ENCODE assay signal across 15 cellular contexts in the genomic region with DNA sequence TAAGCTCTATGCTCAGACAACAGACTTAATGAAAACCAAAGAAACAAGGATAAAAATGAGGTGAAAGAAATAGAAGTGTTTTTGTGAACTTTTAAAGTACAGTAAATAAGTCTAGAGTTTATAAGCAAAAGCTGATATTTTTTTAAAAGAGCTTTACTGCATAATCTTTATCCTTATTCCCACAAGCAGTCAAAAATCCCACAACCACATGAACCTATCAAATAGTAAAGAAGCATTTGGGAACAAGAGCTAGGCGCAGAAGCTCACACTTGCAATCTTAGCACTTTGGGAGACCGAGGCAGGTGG.
DNase-seq lines count a peak whose midpoint lies in the region; FAIRE-seq and TF ChIP-seq lines count a peak whose summit lies in the region.
"Had no signal": no experiment of that assay in that cellular context is flagged by ENCODE, and none has a peak within 500 bp of the region (broad histone marks: within the 10 kb centered on the region; RNA-seq: fewer than 3 reads in every experiment).

No MANE protein-coding gene starts in this region.

- H3K36me3 ChIP-seq in endothelial cell of umbilical vein (ENCODE audit: control insufficient read depth in 2 of 2, extremely low read depth in 1 of 2, insufficient read depth in 2 of 2, low read length in 2 of 2) (no peaks in the 10 kb centered on the region), neural progenitor cell (no peaks in the 10 kb centered on the region)
- H3K36me3 ChIP-seq: esophagus muscularis mucosa, pancreas, right lobe of liver had no signal

- TF ChIP-seq POLR2A in endothelial cell of umbilical vein (IDR thresholded peaks at IDR 0.05; ENCODE audit: low read depth, low read length): no peak

- H2AFZ ChIP-seq in endothelial cell of umbilical vein (ENCODE audit: low read depth, low read length) (no peak overlapping the region), neural progenitor cell (replicated peaks) (no peak overlapping the region)

- no peak overlapping the region for H3K27ac ChIP-seq in C4-2B
- peak overlapping the region; percentile 69 for H3K27ac ChIP-seq in RWPE1
- H3K27ac ChIP-seq in endothelial cell of umbilical vein (ENCODE audit: insufficient read depth, low read depth, low read length): no peak overlapping the region
- no peak overlapping the region for H3K27ac ChIP-seq in neural progenitor cell
- H3K27ac ChIP-seq: esophagus muscularis mucosa, right lobe of liver had no signal

- H3K27ac Mint-ChIP-seq in neural progenitor cell: no peak overlapping the region
- H3K27ac Mint-ChIP-seq: activated naive CD4-positive, alpha-beta T cell treated with anti-CD3 and anti-CD28 coated beads, Interleukin-2, amount 50 U/mL, for 24 hours; CD14-positive monocyte; naive B cell had no signal

- H3K9ac ChIP-seq in endothelial cell of umbilical vein (replicated peaks; ENCODE audit: extremely low read depth, insufficient read depth, low read length) (no peak overlapping the region), neural progenitor cell (no peak overlapping the region)

- H3K9me3 Mint-ChIP-seq in neural progenitor cell: no peaks in the 10 kb centered on the region
- H3K9me3 Mint-ChIP-seq: activated naive CD4-positive, alpha-beta T cell treated with anti-CD3 and anti-CD28 coated beads, Interleukin-2, amount 50 U/mL, for 24 hours had no signal

- H3K4me1 ChIP-seq in endothelial cell of umbilical vein (ENCODE audit: control insufficient read depth, extremely low read depth, insufficient read depth, low read length): peaks cover 12% of the 10 kb centered on the region
- H3K4me1 ChIP-seq in neural progenitor cell: peaks cover 9% of the 10 kb centered on the region
- H3K4me1 ChIP-seq: pancreas had no signal

- peaks cover 13% of the 10 kb centered on the region for H3K4me1 Mint-ChIP-seq in neural progenitor cell
- H3K4me1 Mint-ChIP-seq: activated naive CD4-positive, alpha-beta T cell treated with anti-CD3 and anti-CD28 coated beads, Interleukin-2, amount 50 U/mL, for 24 hours; CD14-positive monocyte; naive B cell had no signal

- H3K27me3 Mint-ChIP-seq in neural progenitor cell (ENCODE audit: insufficient read depth, low read depth): no peaks in the 10 kb centered on the region

- H3F3A ChIP-seq in neural progenitor cell (ENCODE audit: low read depth): peaks cover 8% of the 10 kb centered on the region

- no peaks in the 10 kb centered on the region for H3K36me3 Mint-ChIP-seq in neural progenitor cell
- H3K36me3 Mint-ChIP-seq: activated naive CD4-positive, alpha-beta T cell treated with anti-CD3 and anti-CD28 coated beads, Interleukin-2, amount 50 U/mL, for 24 hours; CD14-positive monocyte; naive B cell had no signal

- H3K9me3 ChIP-seq in endothelial cell of umbilical vein (replicated peaks; ENCODE audit: control insufficient read depth, insufficient read depth, low read length) (no peaks in the 10 kb centered on the region), neural progenitor cell (ENCODE audit: low read depth) (no peaks in the 10 kb centered on the region)
- H3K9me3 ChIP-seq: esophagus muscularis mucosa, pancreas, right lobe of liver had no signal

- H3K4me3 Mint-ChIP-seq in neural progenitor cell: peak overlapping the region; percentile 74
- H3K4me3 Mint-ChIP-seq: activated naive CD4-positive, alpha-beta T cell treated with anti-CD3 and anti-CD28 coated beads, Interleukin-2, amount 50 U/mL, for 24 hours; CD14-positive monocyte; naive B cell had no signal

- H3K27me3 ChIP-seq in endothelial cell of umbilical vein (ENCODE audit: control insufficient read depth in 2 of 2, insufficient read depth in 2 of 2, low read length in 2 of 2): no peaks in the 10 kb centered on the region
- H3K27me3 ChIP-seq in neural progenitor cell: no peaks in the 10 kb centered on the region
- H3K27me3 ChIP-seq: pancreas, right lobe of liver had no signal

- H3K4me3 ChIP-seq in endothelial cell of umbilical vein (replicated peaks in 1 of 3; ENCODE audit: insufficient read depth in 1 of 3, low read depth in 1 of 3, low read length in 3 of 3) (no peak overlapping the region), neural progenitor cell (no peak overlapping the region)
- H3K4me3 ChIP-seq: esophagus muscularis mucosa, pancreas, right lobe of liver had no signal

- TF ChIP-seq CTCF in C4-2B (conservative IDR thresholded peaks at IDR 0.05) (peak; percentile 40), RWPE1 (conservative IDR thresholded peaks at IDR 0.05; ENCODE audit: low read depth) (no peak), endothelial cell of umbilical vein (IDR thresholded peaks at IDR 0.05; ENCODE audit: extremely low read depth in 1 of 2, insufficient read depth in 1 of 2, low read depth in 1 of 2, low read length in 2 of 2) (no peak), neural progenitor cell (IDR thresholded peaks at IDR 0.05) (no peak)

- H3K4me2 ChIP-seq in endothelial cell of umbilical vein (ENCODE audit: insufficient read depth, low read length): no peak overlapping the region
- no peak overlapping the region for H3K4me2 ChIP-seq in neural progenitor cell

- CTCF ChIA-PET in RWPE1 (lab: Yijun Ruan, JAX) (interaction anchor here (0.8 kb wide), 1 partner anchor 92 kb away, joined by 3 read pairs; no protein-coding TSS in a partner anchor), endothelial cell of umbilical vein (lab: Charles Lee) (interaction anchor here (0.5 to 8.2 kb wide), 52 partner anchors 9 to 259 kb away, joined by 3 to 295 read pairs (median 6); a partner anchor contains a TSS)

- DNase-seq in RWPE1 (ENCODE audit: low spot score) (no peak), endothelial cell of umbilical vein (ENCODE audit: low read depth, low spot score) (no peak), neural progenitor cell (ENCODE audit: low spot score) (no peak), GDM1 (lab: John Stamatoyannopoulos, UW) (no peak), ecto neural progenitor cell (ENCODE audit: low spot score) (no peak), NCI-H2029 (lab: John Stamatoyannopoulos, UW) (no peak), T-helper 1 cell (no peak)
- DNase-seq: naive B cell, NCI-H2171 treated with DMSO at 0.1 percent for 48 hours had no signal

- POLR2A ChIA-PET in RWPE1 (lab: Yijun Ruan, JAX; ENCODE audit: low non-redundant PET): no interaction called here
- POLR2A ChIA-PET in endothelial cell of umbilical vein (lab: Charles Lee): interaction anchor here (0.9 to 1.0 kb wide), 2 partner anchors 105 to 178 kb away, joined by 5 read pairs; no protein-coding TSS in a partner anchor

- H3K9me1 ChIP-seq in endothelial cell of umbilical vein (replicated peaks; ENCODE audit: control insufficient read depth, extremely low read depth, insufficient read depth, low read length): no peaks in the 10 kb centered on the region

- intact Hi-C loops in endothelial cell of umbilical vein (cut with micrococcal nuclease): loop anchor here (1.0 to 5.0 kb wide), 4 partner anchors 104 to 254 kb away; a partner anchor contains a TSS

- BruUV-seq in endothelial cell of umbilical vein (replicated peaks; lab: Mats Ljungman, UMichigan): no TSS peak

- H4K20me1 ChIP-seq in endothelial cell of umbilical vein (replicated peaks; ENCODE audit: control insufficient read depth, extremely low read depth, insufficient read depth, low read length): no peaks in the 10 kb centered on the region
- H4K20me1 ChIP-seq in neural progenitor cell (ENCODE audit: low read depth): no peaks in the 10 kb centered on the region

- peak; percentile 24 for FAIRE-seq in endothelial cell of umbilical vein (lab: Jason Lieb, UNC)
- FAIRE-seq: pancreas had no signal

- dilution Hi-C loops in endothelial cell of umbilical vein (cut with MboI; ENCODE audit: extremely low pct_ligation_motif_present, low sequenced_read_pairs): no loop called here

- H3K79me2 ChIP-seq in endothelial cell of umbilical vein (ENCODE audit: control insufficient read depth, insufficient read depth, low read length) (no peaks in the 10 kb centered on the region), neural progenitor cell (ENCODE audit: low read depth) (no peaks in the 10 kb centered on the region)

TF ChIP-seq in endothelial cell of umbilical vein, 7 proteins besides CTCF, POLR2A, EP300 and RAD21:
- TF ChIP-seq MYC (IDR thresholded peaks at IDR 0.05; ENCODE audit: low read depth, low read length): no peak
- no peak for TF ChIP-seq FOS (IDR thresholded peaks at IDR 0.05; ENCODE audit: borderline replicate concordance, insufficient read depth, low read length)
- TF ChIP-seq JUN (IDR thresholded peaks at IDR 0.05; ENCODE audit: borderline replicate concordance, insufficient read depth, insufficient read length, low read depth): no peak
- TF ChIP-seq, protein P1, sequence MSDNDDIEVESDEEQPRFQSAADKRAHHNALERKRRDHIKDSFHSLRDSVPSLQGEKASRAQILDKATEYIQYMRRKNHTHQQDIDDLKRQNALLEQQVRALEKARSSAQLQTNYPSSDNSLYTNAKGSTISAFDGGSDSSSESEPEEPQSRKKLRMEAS (IDR thresholded peaks at IDR 0.05; ENCODE audit: insufficient read depth, insufficient read length): no peak
- no peak for TF ChIP-seq POLR2AphosphoS5 (IDR thresholded peaks at IDR 0.05; ENCODE audit: insufficient read depth, low read depth, low read length)
- no peak for TF ChIP-seq EZH2 (IDR thresholded peaks at IDR 0.05; ENCODE audit: borderline replicate concordance, low read depth, low read length, severe bottlenecking)
- TF ChIP-seq GATA2 (IDR thresholded peaks at IDR 0.05; ENCODE audit: insufficient read depth, insufficient read length, low read depth, low read length): no peak
TF ChIP-seq in endothelial cell of umbilical vein: peak in this region for 0.
